1 cellular context compared by ENCODE assay signal in the genomic region with DNA sequence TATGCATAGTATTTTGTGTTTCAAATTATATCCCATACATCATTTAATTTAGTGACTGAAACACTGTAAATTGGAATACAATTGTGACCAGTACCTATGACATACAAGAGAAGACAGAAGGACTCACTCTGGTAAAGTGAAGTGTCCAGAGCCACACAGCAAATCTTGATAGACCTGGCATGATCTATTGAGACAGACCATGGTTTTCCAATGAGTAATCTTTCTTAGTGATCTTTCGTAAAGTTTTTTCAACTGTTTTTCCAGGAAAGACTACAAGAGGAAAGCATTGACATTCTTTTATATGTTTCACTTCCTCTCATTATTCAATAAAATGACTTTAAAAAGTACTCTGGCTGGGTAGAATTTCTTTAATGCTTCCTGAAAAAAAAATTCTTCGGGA.
TF ChIP-seq lines count a peak whose summit lies in the region.

No MANE protein-coding gene starts in this region.

TF ChIP-seq in endothelial cell of umbilical vein, 7 proteins besides CTCF, POLR2A, EP300 and RAD21:
- peak; percentile 53 for TF ChIP-seq FOS (IDR thresholded peaks at IDR 0.05; ENCODE audit: borderline replicate concordance, insufficient read depth, low read length)
- TF ChIP-seq, protein P1, sequence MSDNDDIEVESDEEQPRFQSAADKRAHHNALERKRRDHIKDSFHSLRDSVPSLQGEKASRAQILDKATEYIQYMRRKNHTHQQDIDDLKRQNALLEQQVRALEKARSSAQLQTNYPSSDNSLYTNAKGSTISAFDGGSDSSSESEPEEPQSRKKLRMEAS (IDR thresholded peaks at IDR 0.05; ENCODE audit: insufficient read depth, insufficient read length) = no peak
- peak; percentile 82 for TF ChIP-seq GATA2 (IDR thresholded peaks at IDR 0.05; ENCODE audit: insufficient read depth, insufficient read length, low read depth, low read length)
- TF ChIP-seq POLR2AphosphoS5 (IDR thresholded peaks at IDR 0.05; ENCODE audit: insufficient read depth, low read depth, low read length) = no peak
- TF ChIP-seq JUN (IDR thresholded peaks at IDR 0.05; ENCODE audit: borderline replicate concordance, insufficient read depth, insufficient read length, low read depth) = peak; percentile 73
